ENCODE assay signal across 8 cellular contexts in genomic region chr4:42398448-42399355, GRCh38. TPM values are rescaled to one million over a fixed set of nuclear protein-coding genes. Genes with fewer than 3 reads are reported as not detected.
DNase-seq lines count a peak whose midpoint lies in the region; ATAC-seq lines count a peak whose summit lies in the region.

No MANE protein-coding gene starts in this region.

- H3K4me1 ChIP-seq in CD4-positive, CD25-positive, alpha-beta regulatory T cell (ENCODE audit: control insufficient read depth, insufficient read depth, low read length, poor library complexity, severe bottlenecking), result peaks cover 24% of the 10 kb centered on the region
- H3K4me1 ChIP-seq in HUES48 (ENCODE audit: control insufficient read depth, insufficient read depth, low read length), result peaks cover 37% of the 10 kb centered on the region

- no peaks in the 10 kb centered on the region for H3K36me3 Mint-ChIP-seq in CD4-positive, CD25-positive, alpha-beta regulatory T cell
- no peaks in the 10 kb centered on the region for H3K36me3 Mint-ChIP-seq in natural killer cell treated with Interleukin-12 subunit alpha and Interleukin-12 subunit beta and Interleukin-15 and Interleukin-18, amount 100 ng/mL, for 72 hours

- peaks cover 40% of the 10 kb centered on the region for H3K27me3 ChIP-seq in CD4-positive, CD25-positive, alpha-beta regulatory T cell (ENCODE audit: control insufficient read depth, insufficient read depth, low read length)
- H3K27me3 ChIP-seq in HUES48 (ENCODE audit: control insufficient read depth, insufficient read depth, low read length), result peaks cover 76% of the 10 kb centered on the region

- H3K4me3 ChIP-seq in CD4-positive, CD25-positive, alpha-beta regulatory T cell (ENCODE audit: low read depth, low read length), result no peak overlapping the region
- H3K4me3 ChIP-seq in HUES48 (ENCODE audit: low read depth, low read length), result peak overlapping the region; percentile 67

- peaks cover 6 to 31% (median 16%) of the 10 kb centered on the region in 4 donors for H3K4me1 Mint-ChIP-seq in CD4-positive, CD25-positive, alpha-beta regulatory T cell
- peaks cover 10 to 11% of the 10 kb centered on the region in 2 donors for H3K4me1 Mint-ChIP-seq in natural killer cell treated with Interleukin-12 subunit alpha and Interleukin-12 subunit beta and Interleukin-15 and Interleukin-18, amount 100 ng/mL, for 72 hours (ENCODE audit: low read depth in 2 of 2)

- no peak overlapping the region; the same call in 1 of the 2 replicates for H3K9ac ChIP-seq in HUES48 (ENCODE audit: low read depth, low read length)

- no peak overlapping the region for H3K27ac Mint-ChIP-seq in CD4-positive, CD25-positive, alpha-beta regulatory T cell
- no peak overlapping the region for H3K27ac Mint-ChIP-seq in natural killer cell treated with Interleukin-12 subunit alpha and Interleukin-12 subunit beta and Interleukin-15 and Interleukin-18, amount 100 ng/mL, for 72 hours

- H3K27me3 Mint-ChIP-seq in CD4-positive, CD25-positive, alpha-beta regulatory T cell, result peaks cover 74% of the 10 kb centered on the region
- peaks cover 44 to 55% of the 10 kb centered on the region in 2 donors for H3K27me3 Mint-ChIP-seq in natural killer cell treated with Interleukin-12 subunit alpha and Interleukin-12 subunit beta and Interleukin-15 and Interleukin-18, amount 100 ng/mL, for 72 hours

- H3K9me3 ChIP-seq in CD4-positive, CD25-positive, alpha-beta regulatory T cell (ENCODE audit: control insufficient read depth in 2 of 2, low read length in 2 of 2), result no peaks in the 10 kb centered on the region
- H3K9me3 ChIP-seq in HUES48 (ENCODE audit: control insufficient read depth, insufficient read depth, low read length), result no peaks in the 10 kb centered on the region

- H3K9me3 Mint-ChIP-seq in CD4-positive, CD25-positive, alpha-beta regulatory T cell, result peaks cover 0 to 1% (median 0%) of the 10 kb centered on the region in 7 donors
- H3K9me3 Mint-ChIP-seq in natural killer cell treated with Interleukin-12 subunit alpha and Interleukin-12 subunit beta and Interleukin-15 and Interleukin-18, amount 100 ng/mL, for 72 hours, result no peaks in the 10 kb centered on the region

- no peak overlapping the region for H3K27ac ChIP-seq in CD4-positive, CD25-positive, alpha-beta regulatory T cell (ENCODE audit: insufficient read depth, low read length, poor library complexity, severe bottlenecking)
- no peak overlapping the region for H3K27ac ChIP-seq in HUES48 (ENCODE audit: low read depth, low read length)

- DNase-seq in CD4-positive, CD25-positive, alpha-beta regulatory T cell, result no peak
- DNase-seq in ecto neural progenitor cell (ENCODE audit: low spot score) (peak; percentile 79), NCI-H146 (lab: John Stamatoyannopoulos, UW) (no peak), GDM1 (lab: John Stamatoyannopoulos, UW) (no peak), NCI-H2107 (lab: John Stamatoyannopoulos, UW) (no peak)
- DNase-seq in natural killer cell treated with Interleukin-12 subunit alpha and Interleukin-12 subunit beta and Interleukin-15 and Interleukin-18, amount 100 ng/mL, for 72 hours (ENCODE audit: low spot score), result no peak

- no peak for ATAC-seq in CD4-positive, CD25-positive, alpha-beta regulatory T cell (ENCODE audit: low read depth in 2 of 2)
- peak in 1 of 2 donors; percentile 4 for ATAC-seq in natural killer cell treated with Interleukin-12 subunit alpha and Interleukin-12 subunit beta and Interleukin-15 and Interleukin-18, amount 100 ng/mL, for 72 hours
- ATAC-seq in GM18517 (IDR thresholded peaks at IDR 0.05; ENCODE audit: unreplicated experiment), result no peak

- H3K4me3 Mint-ChIP-seq in CD4-positive, CD25-positive, alpha-beta regulatory T cell, result peak overlapping the region in 3 of 4 donors; percentile 73 to 80 (median 76)
- H3K4me3 Mint-ChIP-seq in natural killer cell treated with Interleukin-12 subunit alpha and Interleukin-12 subunit beta and Interleukin-15 and Interleukin-18, amount 100 ng/mL, for 72 hours, result peak overlapping the region; percentile 69

- no peaks in the 10 kb centered on the region for H3K36me3 ChIP-seq in CD4-positive, CD25-positive, alpha-beta regulatory T cell (ENCODE audit: control insufficient read depth, insufficient read depth, low read length)
- H3K36me3 ChIP-seq in HUES48 (ENCODE audit: control insufficient read depth, insufficient read depth, low read length), result no peaks in the 10 kb centered on the region

RNA-seq across cellular contexts. Expression of gene SHISA3, which starts 1.4 kb away (rescaled TPM):
- total RNA-seq in CD4-positive, CD25-positive, alpha-beta regulatory T cell, result not detected
- polyA plus RNA-seq in CD4-positive, CD25-positive, alpha-beta regulatory T cell, result not detected
- under 1 TPM in 1 of 2 donors, not detected in 1; 0.14 TPM for total RNA-seq in natural killer cell treated with Interleukin-12 subunit alpha and Interleukin-12 subunit beta and Interleukin-15 and Interleukin-18, amount 100 ng/mL, for 72 hours
